Comparison of ENCODE assay signal across 8 cellular contexts in the genomic region with DNA sequence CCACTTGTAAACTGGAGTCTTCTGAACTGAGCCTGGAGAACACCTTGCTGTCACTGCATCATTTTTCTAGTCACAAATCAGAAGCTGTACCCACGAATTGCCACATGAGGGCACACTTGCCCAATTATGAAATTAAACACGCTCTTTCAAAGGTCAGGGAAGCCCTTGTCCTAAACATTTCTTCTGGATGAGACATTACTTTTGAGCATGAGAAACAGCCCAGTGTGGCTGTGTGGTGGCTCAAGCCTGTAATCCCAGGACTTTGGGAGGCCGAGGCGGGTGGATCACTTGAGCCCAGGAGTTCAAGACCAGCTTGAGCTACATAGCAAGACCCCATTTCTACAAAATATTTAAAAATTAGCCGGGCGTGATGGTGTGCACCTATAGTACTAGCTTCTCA. TPM values are rescaled to one million over a fixed set of nuclear protein-coding genes. Genes with fewer than 3 reads are reported as not detected.
DNase-seq lines count a peak whose midpoint lies in the region; ATAC-seq and TF ChIP-seq lines count a peak whose summit lies in the region.

No MANE protein-coding gene starts in this region.

- H3K79me2 ChIP-seq in mesendoderm (ENCODE audit: control insufficient read depth, insufficient read depth, low read length), result no peaks in the 10 kb centered on the region

- POLR2A ChIA-PET in WTC11 (lab: Charles Lee), result no interaction called here

- intact Hi-C loops in testis (cut with DNase I; ENCODE audit: low total_unique reads), result loop anchor here (5.0 kb wide), 1 partner anchor 161 kb away; no protein-coding TSS in a partner anchor

- no peaks in the 10 kb centered on the region for H3K36me3 Mint-ChIP-seq in WTC11
- no peaks in the 10 kb centered on the region for H3K36me3 Mint-ChIP-seq in endodermal cell (ENCODE audit: low read depth)

- no peak overlapping the region for H3K4ac ChIP-seq in mesendoderm (ENCODE audit: low read depth, low read length)

- H3K9me3 ChIP-seq in BE2C (no peaks in the 10 kb centered on the region), endodermal cell (ENCODE audit: control insufficient read depth, low read length) (no peaks in the 10 kb centered on the region), testis (no peaks in the 10 kb centered on the region)

- H3K4me3 ChIP-seq in BE2C (ENCODE audit: low read depth, low read length), result no peak overlapping the region
- H3K4me3 ChIP-seq in endodermal cell (ENCODE audit: low read length), result no peak overlapping the region
- no peak overlapping the region for H3K4me3 ChIP-seq in mesendoderm (ENCODE audit: low read length)
- H3K4me3 ChIP-seq in testis, result no peak overlapping the region

- ATAC-seq in WTC11 (peak; percentile 71), HG02852 (IDR thresholded peaks at IDR 0.05; ENCODE audit: unreplicated experiment) (no peak)

- 27 to 61% methylated on average over 3 to 6 of the region's 6 CpGs for WGBS in endodermal cell (ENCODE audit: insufficient coverage in 1 of 2, insufficient read length in 1 of 2), 2 experiments
- no CpG with 5 or more reads among the region's 6 CpGs for WGBS in mesendoderm (ENCODE audit: extremely low coverage, insufficient coverage, low lambda C conversion rate)
- WGBS in testis, 2 donors, result 48 to 55% methylated on average over 6 of the region's 6 CpGs

- TF ChIP-seq CTCF in BE2C (IDR thresholded peaks at IDR 0.05; ENCODE audit: low read depth, low read length), result peak; percentile 81
- no peak for TF ChIP-seq CTCF in WTC11 (IDR thresholded peaks at IDR 0.05)
- peak; percentile 79 for TF ChIP-seq CTCF in endodermal cell (conservative IDR thresholded peaks at IDR 0.05)
- TF ChIP-seq CTCF in testis (IDR thresholded peaks at IDR 0.05), result peak; percentile 51 to 80 (median 64)

- H3K4me3 Mint-ChIP-seq in WTC11 (no peak overlapping the region), endodermal cell (no peak overlapping the region)

- H3K27ac Mint-ChIP-seq in WTC11 (no peak overlapping the region), endodermal cell (no peak overlapping the region)

- no peak overlapping the region for H3K18ac ChIP-seq in mesendoderm (ENCODE audit: low read length)

- no peak for TF ChIP-seq POLR2A in testis (IDR thresholded peaks at IDR 0.05)

- peak; percentile 24 for DNase-seq in BE2C
- peak; percentile 19 for DNase-seq in GM19240 (ENCODE audit: insufficient read length, low spot score)
- DNase-seq in NCI-H2227 (lab: John Stamatoyannopoulos, UW; ENCODE audit: unreplicated experiment), result peak; percentile 61
- DNase-seq in WTC11 (ENCODE audit: low spot score), result peak; percentile 42
- peak; percentile 82 for DNase-seq in endodermal cell
- DNase-seq in mesendoderm, result peak; percentile 65
- peak; percentile 67 for DNase-seq in testis

- H3K27me3 Mint-ChIP-seq in WTC11 (ENCODE audit: low read depth) (no peaks in the 10 kb centered on the region; the same call in 1 of the 2 replicates), endodermal cell (ENCODE audit: insufficient read depth) (peaks cover 10% of the 10 kb centered on the region)

- no peak overlapping the region for H2BK15ac ChIP-seq in mesendoderm (replicated peaks; ENCODE audit: low read depth)

- no peaks in the 10 kb centered on the region for H3K9me3 Mint-ChIP-seq in WTC11
- H3K9me3 Mint-ChIP-seq in endodermal cell, result no peaks in the 10 kb centered on the region

- H3K4me1 ChIP-seq in BE2C (no peaks in the 10 kb centered on the region), endodermal cell (ENCODE audit: control insufficient read depth, insufficient read depth, low read length) (no peaks in the 10 kb centered on the region), mesendoderm (ENCODE audit: control insufficient read depth, low read depth, low read length) (no peaks in the 10 kb centered on the region), testis (no peaks in the 10 kb centered on the region)

- peaks cover 7% of the 10 kb centered on the region for H3K4me1 Mint-ChIP-seq in WTC11
- H3K4me1 Mint-ChIP-seq in endodermal cell, result no peaks in the 10 kb centered on the region

- no peak overlapping the region for H4K5ac ChIP-seq in mesendoderm (ENCODE audit: low read length)

- no peak overlapping the region for H2BK5ac ChIP-seq in mesendoderm (ENCODE audit: low read length)

- H3K23ac ChIP-seq in mesendoderm (ENCODE audit: low read length), result no peak overlapping the region

- CTCF ChIA-PET in WTC11 (lab: Charles Lee), result interaction anchor here (0.7 to 10.7 kb wide), 18 partner anchors 9 to 304 kb away, joined by 3 to 238 read pairs (median 4); partner anchors contain the start of genes CFAP161 and TLNRD1

- H3K27me3 ChIP-seq in BE2C (peaks cover 10% of the 10 kb centered on the region), endodermal cell (ENCODE audit: control insufficient read depth, insufficient read depth, low read length, poor library complexity, severe bottlenecking) (no peaks in the 10 kb centered on the region), mesendoderm (ENCODE audit: insufficient read depth, low read length, poor library complexity) (no peaks in the 10 kb centered on the region), testis (no peaks in the 10 kb centered on the region)

- H2AK5ac ChIP-seq in mesendoderm (ENCODE audit: low read length), result no peak overlapping the region

- no peaks in the 10 kb centered on the region for H3K79me1 ChIP-seq in mesendoderm (ENCODE audit: low read length)

- H4K8ac ChIP-seq in mesendoderm (ENCODE audit: low read depth, low read length), result no peak overlapping the region

- no peak overlapping the region for H2BK120ac ChIP-seq in mesendoderm (ENCODE audit: low read depth, low read length)

- H3K9ac ChIP-seq in endodermal cell (ENCODE audit: extremely low read depth, low read length, poor library complexity, severe bottlenecking) (no peak overlapping the region), mesendoderm (ENCODE audit: low read length) (no peak overlapping the region)

- no peaks in the 10 kb centered on the region for H3K36me3 ChIP-seq in BE2C
- H3K36me3 ChIP-seq in endodermal cell (ENCODE audit: control insufficient read depth, insufficient read depth, low read length), result no peaks in the 10 kb centered on the region
- no peaks in the 10 kb centered on the region for H3K36me3 ChIP-seq in mesendoderm (ENCODE audit: control insufficient read depth, insufficient read depth, low read length)
- no peaks in the 10 kb centered on the region for H3K36me3 ChIP-seq in testis (ENCODE audit: low read depth, missing control alignments)

- H3K27ac ChIP-seq in endodermal cell (ENCODE audit: low read depth, low read length), result no peak overlapping the region
- H3K27ac ChIP-seq in mesendoderm (ENCODE audit: low read depth, low read length), result no peak overlapping the region
- H3K27ac ChIP-seq in testis, result no peak overlapping the region

- H3K4me2 ChIP-seq in mesendoderm (ENCODE audit: low read length), result no peak overlapping the region

- no peak overlapping the region for H3K56ac ChIP-seq in mesendoderm (ENCODE audit: low read length)

TF ChIP-seq in WTC11, 78 proteins besides CTCF, POLR2A, EP300 and RAD21:
- TF ChIP-seq, protein P1, sequence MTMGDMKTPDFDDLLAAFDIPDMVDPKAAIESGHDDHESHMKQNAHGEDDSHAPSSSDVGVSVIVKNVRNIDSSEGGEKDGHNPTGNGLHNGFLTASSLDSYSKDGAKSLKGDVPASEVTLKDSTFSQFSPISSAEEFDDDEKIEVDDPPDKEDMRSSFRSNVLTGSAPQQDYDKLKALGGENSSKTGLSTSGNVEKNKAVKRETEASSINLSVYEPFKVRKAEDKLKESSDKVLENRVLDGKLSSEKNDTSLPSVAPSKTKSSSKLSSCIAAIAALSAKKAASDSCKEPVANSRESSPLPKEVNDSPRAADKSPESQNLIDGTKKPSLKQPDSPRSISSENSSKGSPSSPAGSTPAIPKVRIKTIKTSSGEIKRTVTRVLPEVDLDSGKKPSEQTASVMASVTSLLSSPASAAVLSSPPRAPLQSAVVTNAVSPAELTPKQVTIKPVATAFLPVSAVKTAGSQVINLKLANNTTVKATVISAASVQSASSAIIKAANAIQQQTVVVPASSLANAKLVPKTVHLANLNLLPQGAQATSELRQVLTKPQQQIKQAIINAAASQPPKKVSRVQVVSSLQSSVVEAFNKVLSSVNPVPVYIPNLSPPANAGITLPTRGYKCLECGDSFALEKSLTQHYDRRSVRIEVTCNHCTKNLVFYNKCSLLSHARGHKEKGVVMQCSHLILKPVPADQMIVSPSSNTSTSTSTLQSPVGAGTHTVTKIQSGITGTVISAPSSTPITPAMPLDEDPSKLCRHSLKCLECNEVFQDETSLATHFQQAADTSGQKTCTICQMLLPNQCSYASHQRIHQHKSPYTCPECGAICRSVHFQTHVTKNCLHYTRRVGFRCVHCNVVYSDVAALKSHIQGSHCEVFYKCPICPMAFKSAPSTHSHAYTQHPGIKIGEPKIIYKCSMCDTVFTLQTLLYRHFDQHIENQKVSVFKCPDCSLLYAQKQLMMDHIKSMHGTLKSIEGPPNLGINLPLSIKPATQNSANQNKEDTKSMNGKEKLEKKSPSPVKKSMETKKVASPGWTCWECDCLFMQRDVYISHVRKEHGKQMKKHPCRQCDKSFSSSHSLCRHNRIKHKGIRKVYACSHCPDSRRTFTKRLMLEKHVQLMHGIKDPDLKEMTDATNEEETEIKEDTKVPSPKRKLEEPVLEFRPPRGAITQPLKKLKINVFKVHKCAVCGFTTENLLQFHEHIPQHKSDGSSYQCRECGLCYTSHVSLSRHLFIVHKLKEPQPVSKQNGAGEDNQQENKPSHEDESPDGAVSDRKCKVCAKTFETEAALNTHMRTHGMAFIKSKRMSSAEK (CRISPR knock-in tag; IDR thresholded peaks at IDR 0.05; ENCODE audit: borderline replicate concordance), result no peak

RNA-seq across cellular contexts. Expression of gene CFAP161, which starts 27.5 kb away (rescaled TPM):
- not detected for polyA plus RNA-seq in BE2C (2012; ENCODE audit: insufficient read depth, insufficient read length, low read depth)
- not detected in 3 replicates for total RNA-seq in WTC11 (2021)
- not detected for total RNA-seq in endodermal cell
- not detected for polyA plus RNA-seq in endodermal cell (2013, experiment 1 of 2)
- 0.41 TPM for polyA plus RNA-seq in endodermal cell (2013, experiment 2 of 2)
- 0.06 TPM for polyA plus RNA-seq in mesendoderm (2013, experiment 1 of 2)
- 0.07 TPM for polyA plus RNA-seq in mesendoderm (2013, experiment 2 of 2)
- total RNA-seq in testis, result 1 to 10 TPM; 4.6 to 8.7 TPM
- polyA plus RNA-seq in testis (ENCODE audit: insufficient read depth, low read depth, low replicate concordance), result 19.7 TPM

Comparison
In these comparisons a context has a peak if more than half of its experiments do, and no peak if none do; other contexts are left out.
1. DNase-seq: peak in every context shown above with its lines; median percentile 82 in endodermal cell; 67 in testis; 65 in mesendoderm; 61 in NCI-H2227; 42 in WTC11; 24 in BE2C; 19 in GM19240.